In the genomic region with DNA sequence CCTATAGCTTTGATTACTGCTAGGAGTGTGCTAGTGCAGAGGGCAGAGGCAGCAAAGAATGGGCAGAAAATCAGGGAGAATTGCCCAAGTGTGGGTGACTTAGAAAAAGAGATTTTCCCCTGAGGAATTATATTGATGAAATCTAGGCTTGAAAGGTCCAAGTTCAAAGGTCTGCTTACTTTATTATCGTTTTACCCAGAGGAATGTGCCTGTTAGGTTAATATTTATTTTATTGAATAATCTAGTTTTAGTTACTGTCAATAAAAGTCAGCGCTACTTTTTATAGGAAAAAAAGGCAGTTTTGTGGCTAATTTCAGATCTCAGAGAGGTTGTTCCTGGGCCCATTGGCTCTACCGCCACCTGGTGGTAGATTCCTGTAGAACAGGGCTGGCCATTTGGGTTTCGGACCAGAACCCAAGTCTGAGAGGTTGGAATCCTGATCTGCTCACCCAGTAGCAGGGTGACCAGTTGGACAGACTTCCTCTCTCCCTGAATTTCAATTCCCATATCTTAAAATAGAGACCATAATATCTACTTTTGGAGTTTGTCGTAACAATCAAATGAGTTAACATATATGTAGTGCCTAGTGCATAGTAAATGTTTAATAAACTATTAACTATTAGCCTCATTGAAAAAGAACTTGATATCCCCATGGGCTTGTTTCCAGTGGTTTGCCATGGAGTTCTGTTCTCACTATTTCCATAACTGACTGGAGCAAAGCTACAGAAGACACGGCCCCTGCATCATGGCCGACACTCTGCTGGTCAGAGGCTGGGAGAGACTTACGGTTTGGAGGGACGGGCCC, we compare ENCODE assay signal across 8 cellular contexts.
A peak's percentile ranks its signal among the peaks of the same experiment; 100 is the strongest.
DNase-seq lines count a peak whose midpoint lies in the region; ATAC-seq and TF ChIP-seq lines count a peak whose summit lies in the region.

No MANE protein-coding gene starts in this region.

- DNase-seq in GM12865 (ENCODE audit: low read depth) (peak; percentile 61), NCI-H1105 (lab: John Stamatoyannopoulos, UW) (peak; percentile 22), endodermal cell (peak; percentile 89), mesendoderm (peak; percentile 52)
- peak; percentile 71 for DNase-seq in activated CD8-positive, alpha-beta T cell treated with anti-CD3 and anti-CD28 coated beads, Interleukin-2, amount 10 ng/mL, durations not matched to agents 7 days and 5 days
- DNase-seq in stimulated activated CD8-positive, alpha-beta memory T cell treated with anti-CD3 and anti-CD28 coated beads, Interleukin-2, amount 100 ng/mL, for 48 hours (ENCODE audit: low read depth in 2 of 2): peak; percentile 34 to 50

- H3K36me3 Mint-ChIP-seq in activated CD8-positive, alpha-beta T cell treated with anti-CD3 and anti-CD28 coated beads, Interleukin-2, amount 10 ng/mL, durations not matched to agents 7 days and 5 days (ENCODE audit: low read depth): peaks cover 3% of the 10 kb centered on the region
- H3K36me3 Mint-ChIP-seq in endodermal cell (ENCODE audit: low read depth): peaks cover 4% of the 10 kb centered on the region

- whole genome bisulfite sequencing in endodermal cell (ENCODE audit: insufficient coverage in 1 of 2, insufficient read length in 1 of 2), 2 experiments: 10 to 65% methylated on average over 2 to 9 of the region's 9 CpGs
- whole genome bisulfite sequencing in mesendoderm (ENCODE audit: extremely low coverage, insufficient coverage, low lambda C conversion rate): no CpG with 5 or more reads among the region's 9 CpGs

- peaks cover 3% of the 10 kb centered on the region for H3K9me3 ChIP-seq in endodermal cell (ENCODE audit: control insufficient read depth, low read length)

- H4K5ac ChIP-seq in mesendoderm (ENCODE audit: low read length): no peak overlapping the region

- TF ChIP-seq CTCF in GM12865 (IDR thresholded peaks at IDR 0.05; ENCODE audit: insufficient read depth, low read depth, low read length, missing control alignments) (peak; percentile 91), endodermal cell (conservative IDR thresholded peaks at IDR 0.05) (peak; percentile 100)

- H2AK5ac ChIP-seq in mesendoderm (ENCODE audit: low read length): no peak overlapping the region

- no peak overlapping the region for H4K8ac ChIP-seq in mesendoderm (ENCODE audit: low read depth, low read length)

- no peaks in the 10 kb centered on the region for H3K27me3 Mint-ChIP-seq in activated CD8-positive, alpha-beta T cell treated with anti-CD3 and anti-CD28 coated beads, Interleukin-2, amount 10 ng/mL, durations not matched to agents 7 days and 5 days (ENCODE audit: low read depth)
- no peaks in the 10 kb centered on the region for H3K27me3 Mint-ChIP-seq in endodermal cell (ENCODE audit: insufficient read depth)

- no peak overlapping the region for H3K4me2 ChIP-seq in mesendoderm (ENCODE audit: low read length)

- POLR2A ChIA-PET in activated CD8-positive, alpha-beta T cell treated with anti-CD3 and anti-CD28 coated beads, Interleukin-2, amount 10 ng/mL, durations not matched to agents 7 days and 5 days (lab: Charles Lee): no interaction called here

- H3K9me3 Mint-ChIP-seq in activated CD8-positive, alpha-beta T cell treated with anti-CD3 and anti-CD28 coated beads, Interleukin-2, amount 10 ng/mL, durations not matched to agents 7 days and 5 days (ENCODE audit: insufficient read depth): no peaks in the 10 kb centered on the region
- peaks cover 4% of the 10 kb centered on the region for H3K9me3 Mint-ChIP-seq in endodermal cell

- no peak overlapping the region for H3K23ac ChIP-seq in mesendoderm (ENCODE audit: low read length)

- no peak overlapping the region for H3K56ac ChIP-seq in mesendoderm (ENCODE audit: low read length)

- H2BK15ac ChIP-seq in mesendoderm (replicated peaks; ENCODE audit: low read depth): no peak overlapping the region

- H3K9ac ChIP-seq in endodermal cell (ENCODE audit: extremely low read depth, low read length, poor library complexity, severe bottlenecking): no peak overlapping the region
- no peak overlapping the region for H3K9ac ChIP-seq in mesendoderm (ENCODE audit: low read length)

- no peaks in the 10 kb centered on the region for H3K4me1 Mint-ChIP-seq in activated CD8-positive, alpha-beta T cell treated with anti-CD3 and anti-CD28 coated beads, Interleukin-2, amount 10 ng/mL, durations not matched to agents 7 days and 5 days (ENCODE audit: low read depth)
- peaks cover 14% of the 10 kb centered on the region for H3K4me1 Mint-ChIP-seq in endodermal cell

- CTCF ChIA-PET in activated CD8-positive, alpha-beta T cell treated with anti-CD3 and anti-CD28 coated beads, Interleukin-2, amount 10 ng/mL, durations not matched to agents 7 days and 5 days (lab: Charles Lee): interaction anchor here (0.7 to 3.5 kb wide), 9 partner anchors 9 to 706 kb away, joined by 3 to 9 read pairs (median 4); no protein-coding TSS in a partner anchor

- H3K36me3 ChIP-seq in endodermal cell (ENCODE audit: control insufficient read depth, insufficient read depth, low read length) (no peaks in the 10 kb centered on the region), mesendoderm (ENCODE audit: control insufficient read depth, insufficient read depth, low read length) (no peaks in the 10 kb centered on the region)

- no peak overlapping the region for H2BK120ac ChIP-seq in mesendoderm (ENCODE audit: low read depth, low read length)

- H3K4ac ChIP-seq in mesendoderm (ENCODE audit: low read depth, low read length): no peak overlapping the region

- H3K4me1 ChIP-seq in endodermal cell (ENCODE audit: control insufficient read depth, insufficient read depth, low read length): no peaks in the 10 kb centered on the region
- no peaks in the 10 kb centered on the region for H3K4me1 ChIP-seq in mesendoderm (ENCODE audit: control insufficient read depth, low read depth, low read length)

- no peaks in the 10 kb centered on the region for H3K79me1 ChIP-seq in mesendoderm (ENCODE audit: low read length)

- H3K27me3 ChIP-seq in endodermal cell (ENCODE audit: control insufficient read depth, insufficient read depth, low read length, poor library complexity, severe bottlenecking): no peaks in the 10 kb centered on the region
- H3K27me3 ChIP-seq in mesendoderm (ENCODE audit: insufficient read depth, low read length, poor library complexity): no peaks in the 10 kb centered on the region

- no peak overlapping the region for H3K27ac Mint-ChIP-seq in activated CD8-positive, alpha-beta T cell treated with anti-CD3 and anti-CD28 coated beads, Interleukin-2, amount 10 ng/mL, durations not matched to agents 7 days and 5 days
- H3K27ac Mint-ChIP-seq in endodermal cell: no peak overlapping the region

- no peak overlapping the region for H3K18ac ChIP-seq in mesendoderm (ENCODE audit: low read length)

- H3K4me3 Mint-ChIP-seq in activated CD8-positive, alpha-beta T cell treated with anti-CD3 and anti-CD28 coated beads, Interleukin-2, amount 10 ng/mL, durations not matched to agents 7 days and 5 days: no peak overlapping the region
- H3K4me3 Mint-ChIP-seq in endodermal cell: no peak overlapping the region

- no peak overlapping the region for H2BK5ac ChIP-seq in mesendoderm (ENCODE audit: low read length)

- ATAC-seq in activated CD8-positive, alpha-beta T cell treated with anti-CD3 and anti-CD28 coated beads, Interleukin-2, amount 10 ng/mL, durations not matched to agents 7 days and 5 days: no peak
- no peak for ATAC-seq in HG03108 (IDR thresholded peaks at IDR 0.05; ENCODE audit: unreplicated experiment)
- ATAC-seq in GM19328 (IDR thresholded peaks at IDR 0.05; ENCODE audit: unreplicated experiment): no peak

- H3K27ac ChIP-seq in endodermal cell (ENCODE audit: low read depth, low read length) (no peak overlapping the region), mesendoderm (ENCODE audit: low read depth, low read length) (no peak overlapping the region)

- H3K4me3 ChIP-seq in GM12865 (ENCODE audit: low read depth, low read length): no peak overlapping the region
- H3K4me3 ChIP-seq in endodermal cell (ENCODE audit: low read length): no peak overlapping the region
- no peak overlapping the region for H3K4me3 ChIP-seq in mesendoderm (ENCODE audit: low read length)

- H3K79me2 ChIP-seq in mesendoderm (ENCODE audit: control insufficient read depth, insufficient read depth, low read length): no peaks in the 10 kb centered on the region

Comparison
In these comparisons a context has a peak if more than half of its experiments do, and no peak if none do; other contexts are left out.
1. DNase-seq: peak in every context shown above with its lines; median percentile 89 in endodermal cell; 71 in activated CD8-positive, alpha-beta T cell treated with anti-CD3 and anti-CD28 coated beads, Interleukin-2, amount 10 ng/mL, durations not matched to agents 7 days and 5 days; 61 in GM12865; 52 in mesendoderm; 42 in stimulated activated CD8-positive, alpha-beta memory T cell treated with anti-CD3 and anti-CD28 coated beads, Interleukin-2, amount 100 ng/mL, for 48 hours; 22 in NCI-H1105.